16 cellular contexts compared by ENCODE assay signal in the genomic region with DNA sequence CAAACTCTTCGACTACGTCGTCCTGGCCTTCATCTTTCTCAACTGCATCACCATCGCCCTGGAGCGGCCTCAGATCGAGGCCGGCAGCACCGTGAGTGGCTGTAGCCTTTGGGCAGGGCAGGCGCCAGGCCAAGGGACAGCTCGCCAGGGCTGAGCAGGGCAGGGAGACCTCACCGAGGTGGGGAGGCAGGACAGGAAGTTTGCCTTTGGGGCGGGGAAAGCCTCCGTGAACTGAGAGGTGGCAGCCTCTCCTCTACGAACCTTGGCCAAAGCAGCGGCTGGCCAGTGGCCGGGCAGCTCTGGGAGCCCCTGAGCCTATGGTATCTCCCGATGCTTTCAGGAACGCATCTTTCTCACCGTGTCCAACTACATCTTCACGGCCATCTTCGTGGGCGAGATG.
DNase-seq lines count a peak whose midpoint lies in the region; ATAC-seq and TF ChIP-seq lines count a peak whose summit lies in the region.
"Had no signal": no experiment of that assay in that cellular context is flagged by ENCODE, and none has a peak within 500 bp of the region (broad histone marks: within the 10 kb centered on the region; RNA-seq: fewer than 3 reads in every experiment).

No MANE protein-coding gene starts in this region.

- intact Hi-C loops in naive thymus-derived CD4-positive, alpha-beta T cell (cut with micrococcal nuclease) = loop anchor here in 1 of 2 donors (2.0 to 5.0 kb wide), 3 partner anchors 21 to 237 kb away; a partner anchor contains a TSS
- intact Hi-C loops in posterior cingulate gyrus (cut with DNase I) = no loop called here

- H3K4me3 Mint-ChIP-seq in central memory CD8-positive, alpha-beta T cell = peak overlapping the region; percentile 77
- H3K4me3 Mint-ChIP-seq in naive thymus-derived CD4-positive, alpha-beta T cell = peak overlapping the region in 6 of 10 donors; percentile 42 to 89 (median 64)
- H3K4me3 Mint-ChIP-seq: neural crest cell had no signal

- CTCF ChIA-PET in naive thymus-derived CD4-positive, alpha-beta T cell (lab: Charles Lee) = interaction anchor here (0.7 kb wide), 1 partner anchor 376 kb away, joined by 3 read pairs; no protein-coding TSS in a partner anchor

- peak; percentile 17 for DNase-seq in NCI-H2196 treated with DMSO at 0.1 percent for 48 hours (lab: John Stamatoyannopoulos, UW; ENCODE audit: unreplicated experiment)
- no peak for DNase-seq in NCI-H2196 (lab: John Stamatoyannopoulos, UW; ENCODE audit: unreplicated experiment)
- DNase-seq in H7 = peak; percentile 75
- DNase-seq in central memory CD8-positive, alpha-beta T cell (ENCODE audit: low spot score in 2 of 2) = no peak
- DNase-seq in naive thymus-derived CD4-positive, alpha-beta T cell = no peak
- no peak for DNase-seq in WERI-Rb-1
- no peak for DNase-seq in posterior cingulate gyrus
- no peak for DNase-seq in KBM-7
- DNase-seq: NCI-H1048 had no signal

- no peak overlapping the region for H3K27ac ChIP-seq in naive thymus-derived CD4-positive, alpha-beta T cell (ENCODE audit: low read depth, low read length)
- no peak overlapping the region for H3K27ac ChIP-seq in WERI-Rb-1
- H3K27ac ChIP-seq: C4-2B, RWPE1, tibial nerve had no signal

- H3K27me3 Mint-ChIP-seq in central memory CD8-positive, alpha-beta T cell = peaks cover 33% of the 10 kb centered on the region
- peaks cover 0 to 25% (median 4%) of the 10 kb centered on the region in 5 donors for H3K27me3 Mint-ChIP-seq in naive thymus-derived CD4-positive, alpha-beta T cell

- H3K27me3 ChIP-seq in H7 (ENCODE audit: control insufficient read depth, insufficient read depth, low read length) = peaks cover 34% of the 10 kb centered on the region
- no peaks in the 10 kb centered on the region for H3K27me3 ChIP-seq in naive thymus-derived CD4-positive, alpha-beta T cell (ENCODE audit: control insufficient read depth in 2 of 2, insufficient read depth in 2 of 2, low read length in 2 of 2)
- no peaks in the 10 kb centered on the region for H3K27me3 ChIP-seq in WERI-Rb-1 (ENCODE audit: insufficient read depth, low read depth, severe bottlenecking)

- H3K9me3 ChIP-seq in naive thymus-derived CD4-positive, alpha-beta T cell (ENCODE audit: control insufficient read depth in 2 of 3, low read length in 3 of 3) = no peaks in the 10 kb centered on the region
- H3K9me3 ChIP-seq in WERI-Rb-1 (ENCODE audit: severe bottlenecking) = no peaks in the 10 kb centered on the region

- no peak for TF ChIP-seq CTCF in WERI-Rb-1 (IDR thresholded peaks at IDR 0.05; ENCODE audit: low read depth, low read length)

- peaks cover 36% of the 10 kb centered on the region for H3K4me1 Mint-ChIP-seq in central memory CD8-positive, alpha-beta T cell
- peaks cover 21 to 60% (median 47%) of the 10 kb centered on the region in 7 donors for H3K4me1 Mint-ChIP-seq in naive thymus-derived CD4-positive, alpha-beta T cell
- H3K4me1 Mint-ChIP-seq: brain had no signal

- H3K9me3 Mint-ChIP-seq in central memory CD8-positive, alpha-beta T cell = no peaks in the 10 kb centered on the region
- peaks cover 0 to 3% (median 0%) of the 10 kb centered on the region in 11 donors for H3K9me3 Mint-ChIP-seq in naive thymus-derived CD4-positive, alpha-beta T cell
- H3K9me3 Mint-ChIP-seq: IgD-negative memory B cell, neural crest cell had no signal

- peaks cover 4% of the 10 kb centered on the region for H3K36me3 Mint-ChIP-seq in central memory CD8-positive, alpha-beta T cell (ENCODE audit: insufficient read depth)
- peaks cover 9 to 42% (median 16%) of the 10 kb centered on the region in 5 donors for H3K36me3 Mint-ChIP-seq in naive thymus-derived CD4-positive, alpha-beta T cell
- H3K36me3 Mint-ChIP-seq: memory B cell had no signal

- H3K4me1 ChIP-seq in naive thymus-derived CD4-positive, alpha-beta T cell (ENCODE audit: control insufficient read depth in 2 of 2, insufficient read depth in 2 of 2, low read length in 2 of 2) = peaks cover 6 to 41% of the 10 kb centered on the region in 2 donors

- H3K27ac Mint-ChIP-seq in central memory CD8-positive, alpha-beta T cell (ENCODE audit: low read depth) = no peak overlapping the region
- peak overlapping the region in 4 of 9 donors; percentile 38 to 77 (median 62) for H3K27ac Mint-ChIP-seq in naive thymus-derived CD4-positive, alpha-beta T cell
- H3K27ac Mint-ChIP-seq: brain, IgD-negative memory B cell, memory B cell had no signal

- no peak for ATAC-seq in central memory CD8-positive, alpha-beta T cell (replicated peaks; ENCODE audit: extremely low read depth, poor library complexity, severe bottlenecking)
- no peak for ATAC-seq in naive thymus-derived CD4-positive, alpha-beta T cell

- in situ Hi-C loops in KBM-7 (cut with MboI; ENCODE audit: low pct_unique_long_range_greater_than_20kb, low sequenced_read_pairs) = no loop called here

- POLR2A ChIA-PET in naive thymus-derived CD4-positive, alpha-beta T cell (lab: Charles Lee) = interaction anchor here (1.0 kb wide), 1 partner anchor 9 kb away, joined by 4 read pairs; no protein-coding TSS in a partner anchor

- H3K4me3 ChIP-seq in H7 (ENCODE audit: insufficient read depth, low read depth, low read length) (peak overlapping the region; percentile 16; the same call in 1 of the 2 replicates), WERI-Rb-1 (ENCODE audit: low read depth, low read length) (no peak overlapping the region)
- H3K4me3 ChIP-seq in naive thymus-derived CD4-positive, alpha-beta T cell (ENCODE audit: low read length) = no peak overlapping the region

- H3K36me3 ChIP-seq in H7 (replicated peaks; ENCODE audit: control insufficient read depth, insufficient read depth, low read length) (no peaks in the 10 kb centered on the region), WERI-Rb-1 (no peaks in the 10 kb centered on the region)
- H3K36me3 ChIP-seq in naive thymus-derived CD4-positive, alpha-beta T cell (ENCODE audit: control insufficient read depth in 2 of 3, insufficient read depth in 3 of 3, low read length in 3 of 3) = peaks cover 0 to 15% (median 0%) of the 10 kb centered on the region in 3 experiments

Comparison
In these comparisons a context has a peak if more than half of its experiments do, and no peak if none do; other contexts are left out.
1. DNase-seq: peak in NCI-H2196 treated with DMSO at 0.1 percent for 48 hours (single experiment) and H7 (single experiment); none in NCI-H2196 (single experiment), central memory CD8-positive, alpha-beta T cell (0 of 2), naive thymus-derived CD4-positive, alpha-beta T cell (0 of 9), WERI-Rb-1 (single experiment), posterior cingulate gyrus (0 of 10) and KBM-7 (single experiment).